ENCODE assay signal across 1 cellular context in the genomic region with DNA sequence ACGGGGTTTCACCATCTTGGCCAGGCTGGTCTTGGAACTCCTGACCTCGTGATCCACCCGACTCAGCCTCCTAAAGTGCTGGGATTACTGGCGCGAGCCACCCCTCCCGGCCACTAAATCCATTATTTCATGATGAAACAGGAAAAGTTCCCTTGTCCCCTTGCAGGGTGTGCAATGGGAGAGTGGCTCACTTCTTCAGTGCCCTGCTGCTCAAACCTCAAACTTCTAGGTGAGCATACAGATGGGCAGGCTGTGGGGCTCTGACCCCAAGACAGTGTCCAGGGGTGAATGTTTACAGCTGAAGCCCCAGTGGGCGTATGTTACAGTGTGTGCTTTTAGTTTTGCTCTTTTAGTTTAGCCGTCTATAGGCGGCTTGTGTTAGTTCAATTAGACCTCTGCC.
TF ChIP-seq lines count a peak whose summit lies in the region.

No MANE protein-coding gene starts in this region.

TF ChIP-seq in endothelial cell of umbilical vein, 7 proteins besides CTCF, POLR2A, EP300 and RAD21:
- TF ChIP-seq EZH2 (IDR thresholded peaks at IDR 0.05; ENCODE audit: borderline replicate concordance, low read depth, low read length, severe bottlenecking) (no peak), JUN (IDR thresholded peaks at IDR 0.05; ENCODE audit: borderline replicate concordance, insufficient read depth, insufficient read length, low read depth) (no peak), MYC (IDR thresholded peaks at IDR 0.05; ENCODE audit: low read depth, low read length) (no peak), POLR2AphosphoS5 (IDR thresholded peaks at IDR 0.05; ENCODE audit: insufficient read depth, low read depth, low read length) (no peak), GATA2 (IDR thresholded peaks at IDR 0.05; ENCODE audit: insufficient read depth, insufficient read length, low read depth, low read length) (no peak), FOS (IDR thresholded peaks at IDR 0.05; ENCODE audit: borderline replicate concordance, insufficient read depth, low read length) (no peak)
- TF ChIP-seq, protein P1, sequence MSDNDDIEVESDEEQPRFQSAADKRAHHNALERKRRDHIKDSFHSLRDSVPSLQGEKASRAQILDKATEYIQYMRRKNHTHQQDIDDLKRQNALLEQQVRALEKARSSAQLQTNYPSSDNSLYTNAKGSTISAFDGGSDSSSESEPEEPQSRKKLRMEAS (IDR thresholded peaks at IDR 0.05; ENCODE audit: insufficient read depth, insufficient read length): no peak
TF ChIP-seq in endothelial cell of umbilical vein: peak in this region for 0.
